Comparison of ENCODE assay signal across 8 cellular contexts in genomic region chr15:59622289-59622688, GRCh38. TPM values are rescaled to one million over a fixed set of nuclear protein-coding genes. Genes with fewer than 3 reads are reported as not detected.
DNase-seq lines count a peak whose midpoint lies in the region; ATAC-seq and TF ChIP-seq lines count a peak whose summit lies in the region.

No MANE protein-coding gene starts in this region.

- H3K79me2 ChIP-seq in mesendoderm (ENCODE audit: control insufficient read depth, insufficient read depth, low read length), result no peaks in the 10 kb centered on the region

- H3K9ac ChIP-seq in mesendoderm (ENCODE audit: low read length), result no peak overlapping the region

- H4K5ac ChIP-seq in mesendoderm (ENCODE audit: low read length), result no peak overlapping the region

- H3K4ac ChIP-seq in mesendoderm (ENCODE audit: low read depth, low read length), result no peak overlapping the region

- intact Hi-C loops in gastrocnemius medialis (cut with DNase I; ENCODE audit: low total_unique reads), result no loop called here

- TF ChIP-seq CTCF in Peyer's patch (IDR thresholded peaks at IDR 0.05) (peak in 4 of 6 experiments; percentile 27 to 73 (median 66)), gastrocnemius medialis (IDR thresholded peaks at IDR 0.05 in 4 of 5, conservative IDR thresholded peaks at IDR 0.05 in 1 of 5) (no peak)

- H3K36me3 ChIP-seq in Peyer's patch, result peaks cover 0 to 5% (median 0%) of the 10 kb centered on the region in 3 donors
- H3K36me3 ChIP-seq in mesendoderm (ENCODE audit: control insufficient read depth, insufficient read depth, low read length), result no peaks in the 10 kb centered on the region
- H3K36me3 ChIP-seq in gastrocnemius medialis, result no peaks in the 10 kb centered on the region

- H3K27ac ChIP-seq in Peyer's patch, result no peak overlapping the region
- H3K27ac ChIP-seq in mesendoderm (ENCODE audit: low read depth, low read length), result no peak overlapping the region
- H3K27ac ChIP-seq in gastrocnemius medialis, result no peak overlapping the region

- no peak overlapping the region for H2AK5ac ChIP-seq in mesendoderm (ENCODE audit: low read length)

- H3K27me3 ChIP-seq in Peyer's patch (no peaks in the 10 kb centered on the region), mesendoderm (ENCODE audit: insufficient read depth, low read length, poor library complexity) (no peaks in the 10 kb centered on the region), gastrocnemius medialis (no peaks in the 10 kb centered on the region)

- in situ Hi-C loops in gastrocnemius medialis (cut with MboI; ENCODE audit: low sequenced_read_pairs in 4 of 4), result no loop called here

- no peak overlapping the region for H3K4me3 ChIP-seq in Peyer's patch
- H3K4me3 ChIP-seq in mesendoderm (ENCODE audit: low read length), result no peak overlapping the region
- H3K4me3 ChIP-seq in gastrocnemius medialis, result no peak overlapping the region

- H3K9me3 ChIP-seq in Peyer's patch (no peaks in the 10 kb centered on the region), gastrocnemius medialis (no peaks in the 10 kb centered on the region)

- no peak overlapping the region for H2BK5ac ChIP-seq in mesendoderm (ENCODE audit: low read length)

- no peak overlapping the region for H2BK120ac ChIP-seq in mesendoderm (ENCODE audit: low read depth, low read length)

- H3K79me1 ChIP-seq in mesendoderm (ENCODE audit: low read length), result no peaks in the 10 kb centered on the region

- DNase-seq in NCI-H1417 (lab: John Stamatoyannopoulos, UW) (peak in 2 of 3 experiments; percentile 11 to 49), NCI-H1417 treated with DMSO at 0.1 percent for 48 hours (lab: John Stamatoyannopoulos, UW) (no peak), Peyer's patch (peak; percentile 48 to 87 (median 81)), amniotic stem cell (lab: John Stamatoyannopoulos, UW) (peak; percentile 33), mesendoderm (peak; percentile 71), midbrain (lab: John Stamatoyannopoulos, UW) (no peak), gastrocnemius medialis (no peak)

- H3K56ac ChIP-seq in mesendoderm (ENCODE audit: low read length), result no peak overlapping the region

- no peak overlapping the region for H3K18ac ChIP-seq in mesendoderm (ENCODE audit: low read length)

- H3K4me2 ChIP-seq in mesendoderm (ENCODE audit: low read length), result no peak overlapping the region

- WGBS in mesendoderm (ENCODE audit: extremely low coverage, insufficient coverage, low lambda C conversion rate), result no CpG with 5 or more reads among the region's 6 CpGs

- H3K23ac ChIP-seq in mesendoderm (ENCODE audit: low read length), result no peak overlapping the region

- ATAC-seq in HG02678 (IDR thresholded peaks at IDR 0.05; ENCODE audit: unreplicated experiment) (peak; percentile 59), gastrocnemius medialis (no peak)

- TF ChIP-seq POLR2A in Peyer's patch (IDR thresholded peaks at IDR 0.05) (no peak), gastrocnemius medialis (IDR thresholded peaks at IDR 0.05) (no peak)

- H3K4me1 ChIP-seq in Peyer's patch (peaks cover 0 to 20% (median 0%) of the 10 kb centered on the region in 4 donors), mesendoderm (ENCODE audit: control insufficient read depth, low read depth, low read length) (no peaks in the 10 kb centered on the region), gastrocnemius medialis (no peaks in the 10 kb centered on the region)

- no peak overlapping the region for H4K8ac ChIP-seq in mesendoderm (ENCODE audit: low read depth, low read length)

- no peak overlapping the region for H2BK15ac ChIP-seq in mesendoderm (replicated peaks; ENCODE audit: low read depth)

RNA-seq across cellular contexts. Expression of gene GCNT3, which starts 10.7 kb away (rescaled TPM):
- total RNA-seq in Peyer's patch (100 to 1,000 TPM in 1 of 4 donors, 10 to 100 TPM in 3; 30.5 to 112 (median 77.6) TPM), gastrocnemius medialis (under 1 TPM in 2 of 4 donors, not detected in 2; 0.07 to 0.36 TPM)
- not detected for polyA plus RNA-seq in mesendoderm (2013, experiment 1 of 2)
- 0.03 TPM for polyA plus RNA-seq in mesendoderm (2013, experiment 2 of 2)

RNA-seq across cellular contexts. Expression of gene GTF2A2, which starts 35.0 kb away (rescaled TPM):
- 10 to 100 TPM; 18.8 to 75.1 (median 22.9) TPM for total RNA-seq in Peyer's patch
- 269 TPM for polyA plus RNA-seq in mesendoderm (2013, experiment 1 of 2)
- 266 TPM for polyA plus RNA-seq in mesendoderm (2013, experiment 2 of 2)
- 10 to 100 TPM; 37.9 to 86.0 (median 53.5) TPM for total RNA-seq in gastrocnemius medialis

Comparison
In these comparisons a context has a peak if more than half of its experiments do, and no peak if none do; other contexts are left out.
1. DNase-seq: peak in NCI-H1417 (2 of 3), Peyer's patch (3 of 3), amniotic stem cell (single experiment) and mesendoderm (single experiment); none in NCI-H1417 treated with DMSO at 0.1 percent for 48 hours (single experiment), midbrain (single experiment) and gastrocnemius medialis (0 of 2).
2. CTCF ChIP-seq: peak in Peyer's patch (4 of 6); none in gastrocnemius medialis (0 of 5).
3. RNA of gene GCNT3, which starts 10.7 kb away (total RNA-seq): 30.5 to 112 TPM in Peyer's patch; 0.07 to 0.36 TPM in gastrocnemius medialis; every median in the first group is over 10 times any median in the second.